ENCODE assay signal across 9 cellular contexts in genomic region chr11:10454506-10454901, GRCh38. TPM values are rescaled to one million over a fixed set of nuclear protein-coding genes. Genes with fewer than 3 reads are reported as not detected.
A peak's percentile ranks its signal among the peaks of the same experiment; 100 is the strongest.
DNase-seq lines count a peak whose midpoint lies in the region; ATAC-seq and TF ChIP-seq lines count a peak whose summit lies in the region.
"Had no signal": no experiment of that assay in that cellular context is flagged by ENCODE, and none has a peak within 500 bp of the region (broad histone marks: within the 10 kb centered on the region; RNA-seq: fewer than 3 reads in every experiment).

No MANE protein-coding gene starts in this region.

- H3K9me3 ChIP-seq in transverse colon = no peaks in the 10 kb centered on the region

- TF ChIP-seq CTCF in transverse colon (IDR thresholded peaks at IDR 0.05) = no peak

- H3K4me1 ChIP-seq in transverse colon = peaks cover 13 to 61% (median 27%) of the 10 kb centered on the region in 4 donors

- no peaks in the 10 kb centered on the region for H3K27me3 ChIP-seq in transverse colon
- H3K27me3 ChIP-seq: hepatocyte had no signal

- no peak for ATAC-seq in HG03378 (IDR thresholded peaks at IDR 0.05; ENCODE audit: unreplicated experiment)

- no peak for TF ChIP-seq EP300 in transverse colon (IDR thresholded peaks at IDR 0.05; ENCODE audit: low read depth)

- DNase-seq in activated naive CD4-positive, alpha-beta T cell treated with anti-CD3 and anti-CD28 coated beads, Interleukin-2, amount 10 ng/mL, durations not matched to agents 7 days and 5 days = no peak
- DNase-seq in activated naive CD4-positive, alpha-beta T cell treated with anti-CD3 and anti-CD28 coated beads, Interleukin-2, amount 50 U/mL, for 16 hours = no peak
- no peak for DNase-seq in activated T-helper 1 cell treated with anti-CD3 and anti-CD28 coated beads, Interleukin-12 subunit alpha, Interleukin-12 subunit beta, Interleukin-2, Interleukin-4 antibody, amounts not matched to agents 30 ng/mL and 10 ng/mL and 1 ng/mL, durations not matched to agents 14 hours and 24 hours and 36 hours (ENCODE audit: low spot score)
- DNase-seq in left kidney (ENCODE audit: low read depth, low spot score) (peak; percentile 54), transverse colon (no peak), foreskin melanocyte (no peak), NCI-H524 treated with DMSO at 0.1 percent for 48 hours (lab: John Stamatoyannopoulos, UW) (no peak)

- peak overlapping the region in 3 of 4 donors; percentile 69 to 79 (median 76) for H3K27ac ChIP-seq in transverse colon

- CTCF ChIA-PET in activated naive CD4-positive, alpha-beta T cell treated with anti-CD3 and anti-CD28 coated beads, Interleukin-2, amount 10 ng/mL, durations not matched to agents 7 days and 5 days (lab: Charles Lee) = interaction anchor here (1.0 to 7.2 kb wide), 5 partner anchors 7 to 316 kb away, joined by 3 to 44 read pairs (median 4); partner anchors contain the start of gene RNF141

- H3K36me3 Mint-ChIP-seq in activated naive CD4-positive, alpha-beta T cell treated with anti-CD3 and anti-CD28 coated beads, Interleukin-2, amount 10 ng/mL, durations not matched to agents 7 days and 5 days = peaks cover 10% of the 10 kb centered on the region
- no peaks in the 10 kb centered on the region for H3K36me3 Mint-ChIP-seq in activated T-helper 1 cell treated with anti-CD3 and anti-CD28 coated beads, Interleukin-12 subunit alpha, Interleukin-12 subunit beta, Interleukin-2, Interleukin-4 antibody, amounts not matched to agents 30 ng/mL and 10 ng/mL and 1 ng/mL, durations not matched to agents 14 hours and 24 hours and 36 hours (ENCODE audit: low read depth)

- H3K36me3 ChIP-seq in transverse colon = no peaks in the 10 kb centered on the region

- 69% methylated on average over 3 of the region's 3 CpGs; no CpG with 5 or more reads in 1 of the 2 donors for WGBS in transverse colon (ENCODE audit: low coverage in 1 of 2), 2 donors

- in situ Hi-C loops in transverse colon (cut with MboI; ENCODE audit: low pct_ligation_motif_present in 1 of 4, low pct_unique_long_range_greater_than_20kb in 1 of 4, low sequenced_read_pairs in 3 of 4) = no loop called here

- intact Hi-C loops in activated T-helper 1 cell treated with anti-CD3 and anti-CD28 coated beads, Interleukin-12 subunit alpha, Interleukin-12 subunit beta, Interleukin-2, Interleukin-4 antibody, amounts not matched to agents 30 ng/mL and 10 ng/mL and 1 ng/mL, durations not matched to agents 14 hours and 24 hours and 36 hours (cut with micrococcal nuclease) = loop anchor here (2.0 to 10.0 kb wide), 3 partner anchors 296 to 1770 kb away; partner anchors contain the start of genes CTR9, DENND5A, RPL27A and TRIM66
- intact Hi-C loops in transverse colon (cut with DNase I; ENCODE audit: low total_unique reads) = no loop called here

- H3K4me3 Mint-ChIP-seq in activated naive CD4-positive, alpha-beta T cell treated with anti-CD3 and anti-CD28 coated beads, Interleukin-2, amount 10 ng/mL, durations not matched to agents 7 days and 5 days = no peak overlapping the region
- peak overlapping the region; percentile 86 for H3K4me3 Mint-ChIP-seq in activated T-helper 1 cell treated with anti-CD3 and anti-CD28 coated beads, Interleukin-12 subunit alpha, Interleukin-12 subunit beta, Interleukin-2, Interleukin-4 antibody, amounts not matched to agents 30 ng/mL and 10 ng/mL and 1 ng/mL, durations not matched to agents 14 hours and 24 hours and 36 hours

- no peaks in the 10 kb centered on the region for H3K9me3 Mint-ChIP-seq in activated naive CD4-positive, alpha-beta T cell treated with anti-CD3 and anti-CD28 coated beads, Interleukin-2, amount 10 ng/mL, durations not matched to agents 7 days and 5 days
- H3K9me3 Mint-ChIP-seq in activated T-helper 1 cell treated with anti-CD3 and anti-CD28 coated beads, Interleukin-12 subunit alpha, Interleukin-12 subunit beta, Interleukin-2, Interleukin-4 antibody, amounts not matched to agents 30 ng/mL and 10 ng/mL and 1 ng/mL, durations not matched to agents 14 hours and 24 hours and 36 hours = no peaks in the 10 kb centered on the region

- H3K4me3 ChIP-seq in transverse colon = no peak overlapping the region
- H3K4me3 ChIP-seq: hepatocyte had no signal

- peak overlapping the region; percentile 58 for H3K27ac Mint-ChIP-seq in activated naive CD4-positive, alpha-beta T cell treated with anti-CD3 and anti-CD28 coated beads, Interleukin-2, amount 10 ng/mL, durations not matched to agents 7 days and 5 days
- H3K27ac Mint-ChIP-seq in activated T-helper 1 cell treated with anti-CD3 and anti-CD28 coated beads, Interleukin-12 subunit alpha, Interleukin-12 subunit beta, Interleukin-2, Interleukin-4 antibody, amounts not matched to agents 30 ng/mL and 10 ng/mL and 1 ng/mL, durations not matched to agents 14 hours and 24 hours and 36 hours = peak overlapping the region; percentile 87

- peaks cover 77% of the 10 kb centered on the region for H3K4me1 Mint-ChIP-seq in activated naive CD4-positive, alpha-beta T cell treated with anti-CD3 and anti-CD28 coated beads, Interleukin-2, amount 10 ng/mL, durations not matched to agents 7 days and 5 days
- peaks cover 79% of the 10 kb centered on the region for H3K4me1 Mint-ChIP-seq in activated T-helper 1 cell treated with anti-CD3 and anti-CD28 coated beads, Interleukin-12 subunit alpha, Interleukin-12 subunit beta, Interleukin-2, Interleukin-4 antibody, amounts not matched to agents 30 ng/mL and 10 ng/mL and 1 ng/mL, durations not matched to agents 14 hours and 24 hours and 36 hours (ENCODE audit: low read depth)

- TF ChIP-seq POLR2A in transverse colon (IDR thresholded peaks at IDR 0.05) = no peak

- H3K27me3 Mint-ChIP-seq in activated naive CD4-positive, alpha-beta T cell treated with anti-CD3 and anti-CD28 coated beads, Interleukin-2, amount 10 ng/mL, durations not matched to agents 7 days and 5 days = peaks cover 22% of the 10 kb centered on the region
- peaks cover 10% of the 10 kb centered on the region for H3K27me3 Mint-ChIP-seq in activated T-helper 1 cell treated with anti-CD3 and anti-CD28 coated beads, Interleukin-12 subunit alpha, Interleukin-12 subunit beta, Interleukin-2, Interleukin-4 antibody, amounts not matched to agents 30 ng/mL and 10 ng/mL and 1 ng/mL, durations not matched to agents 14 hours and 24 hours and 36 hours (ENCODE audit: insufficient read depth)

RNA-seq across cellular contexts. Expression of gene AMPD3, which starts 0.6 kb away (rescaled TPM):
- 13.9 and 14.3 TPM in 2 replicates for total RNA-seq in activated T-helper 1 cell treated with anti-CD3 and anti-CD28 coated beads, Interleukin-12 subunit alpha, Interleukin-12 subunit beta, Interleukin-2, Interleukin-4 antibody, amounts not matched to agents 30 ng/mL and 10 ng/mL and 1 ng/mL, durations not matched to agents 14 hours and 24 hours and 36 hours
- total RNA-seq in transverse colon = 10 to 100 TPM in 3 of 4 donors, 1 to 10 TPM in 1; 2.4 to 32.9 (median 11.2) TPM
